Comparison of ENCODE assay signal across 27 cellular contexts in genomic region chr9:91547076-91547475, GRCh38.
DNase-seq lines count a peak whose midpoint lies in the region; ATAC-seq and TF ChIP-seq lines count a peak whose summit lies in the region.
"Had no signal": no experiment of that assay in that cellular context is flagged by ENCODE, and none has a peak within 500 bp of the region (broad histone marks: within the 10 kb centered on the region; RNA-seq: fewer than 3 reads in every experiment).

No MANE protein-coding gene starts in this region.

- no peaks in the 10 kb centered on the region for H3K27me3 Mint-ChIP-seq in chondrocyte (ENCODE audit: low read depth)

- peaks cover 2% of the 10 kb centered on the region for H3K36me3 Mint-ChIP-seq in chondrocyte (ENCODE audit: low read depth)
- H3K36me3 Mint-ChIP-seq: CD14-positive monocyte; CD8-positive, alpha-beta memory T cell; IgD-negative memory B cell had no signal

- peak; percentile 50 for DNase-seq in Daoy (ENCODE audit: low read depth)
- DNase-seq in M059J (ENCODE audit: low read depth): peak; percentile 90
- no peak for DNase-seq in chondrocyte (ENCODE audit: low spot score)
- DNase-seq in kidney tubule cell (ENCODE audit: low spot score): peak; percentile 85
- no peak for DNase-seq in superior temporal gyrus (ENCODE audit: extremely low spot score)
- no peak for DNase-seq in aorta
- no peak for DNase-seq in NCI-H128 (lab: John Stamatoyannopoulos, UW; ENCODE audit: unreplicated experiment)
- DNase-seq in HuH-7.5 (ENCODE audit: low spot score): no peak
- DNase-seq: 8988T; ACHN; BE2C; CD8-positive, alpha-beta memory T cell; DMS 273 treated with DMSO at 0.1 percent for 48 hours; DMS79; H7; NCI-H1092 treated with DMSO at 0.1 percent for 48 hours; NCI-H2029 treated with DMSO at 0.1 percent for 48 hours; NCI-H446 treated with DMSO at 0.1 percent for 48 hours; NCI-H526; NCI-H82; NK-92 treated with Interleukin-12 subunit alpha and Interleukin-12 subunit beta, amount 100 ng/mL, for 24 hours; PC-9; SHP77 had no signal

- ATAC-seq in aorta (ENCODE audit: low FRiP score): no peak

- intact Hi-C loops in aorta (cut with DNase I): no loop called here

- H3K36me3 ChIP-seq in aorta (ENCODE audit: control insufficient read depth in 1 of 2, insufficient read depth in 2 of 2, low read length in 1 of 2): no peaks in the 10 kb centered on the region
- H3K36me3 ChIP-seq: BE2C had no signal

- H3K4me3 ChIP-seq in aorta (ENCODE audit: low read length in 2 of 2): no peak overlapping the region
- H3K4me3 ChIP-seq: PC-9 had no signal

- H3K27ac ChIP-seq in aorta (ENCODE audit: low read depth in 1 of 2, low read length in 2 of 2): peak overlapping the region in 1 of 2 donors; percentile 25
- H3K27ac ChIP-seq: KMS-11, PC-9, RWPE1 had no signal

- peak overlapping the region; percentile 94 for H3K27ac Mint-ChIP-seq in chondrocyte (ENCODE audit: unreplicated experiment)
- H3K27ac Mint-ChIP-seq: CD14-positive monocyte; CD8-positive, alpha-beta memory T cell had no signal

- no peaks in the 10 kb centered on the region for H3K27me3 ChIP-seq in aorta (ENCODE audit: control insufficient read depth in 1 of 2, insufficient read depth in 2 of 2, low read length in 1 of 2)

- H3K9me3 ChIP-seq in aorta (ENCODE audit: control insufficient read depth, low read length): no peaks in the 10 kb centered on the region
- H3K9me3 ChIP-seq: BE2C had no signal

- no peaks in the 10 kb centered on the region for H3K4me1 ChIP-seq in aorta (ENCODE audit: control insufficient read depth in 1 of 2, insufficient read depth in 2 of 2, low read length in 2 of 2)
- H3K4me1 ChIP-seq: BE2C had no signal

- no peak for TF ChIP-seq CTCF in chondrocyte (IDR thresholded peaks at IDR 0.05)

- WGBS in aorta, 2 donors: 84 to 94% methylated on average over 2 of the region's 2 CpGs

- H3K4me1 Mint-ChIP-seq in chondrocyte (ENCODE audit: low read depth): peaks cover 25% of the 10 kb centered on the region
- H3K4me1 Mint-ChIP-seq: CD14-positive monocyte; CD8-positive, alpha-beta memory T cell had no signal

- H3K4me3 Mint-ChIP-seq in chondrocyte (ENCODE audit: unreplicated experiment): no peak overlapping the region
- H3K4me3 Mint-ChIP-seq: CD14-positive monocyte; CD8-positive, alpha-beta memory T cell; IgD-negative memory B cell had no signal

- H3K9me3 Mint-ChIP-seq in chondrocyte (ENCODE audit: low read depth): peaks cover 5% of the 10 kb centered on the region

Comparison
In these comparisons a context has a peak if more than half of its experiments do, and no peak if none do; other contexts are left out.
1. DNase-seq: peak in Daoy (single experiment), M059J (single experiment) and kidney tubule cell (single experiment); none in chondrocyte (single experiment), superior temporal gyrus (single experiment), aorta (0 of 2), NCI-H128 (single experiment) and HuH-7.5 (single experiment).